21 cellular contexts compared by ENCODE assay signal in genomic region chr3:170643831-170644230, GRCh38. TPM values are rescaled to one million over a fixed set of nuclear protein-coding genes. Genes with fewer than 3 reads are reported as not detected.
"Had no signal": no experiment of that assay in that cellular context is flagged by ENCODE, and none has a peak within 500 bp of the region (broad histone marks: within the 10 kb centered on the region; RNA-seq: fewer than 3 reads in every experiment).

No MANE protein-coding gene starts in this region.

- H3K27me3 ChIP-seq: body of pancreas, colonic mucosa, ovary, testis, upper lobe of left lung had no signal

- H3K4me3 ChIP-seq: body of pancreas, colonic mucosa, mucosa of descending colon, ovary, psoas muscle, smooth muscle cell, testis, upper lobe of left lung had no signal

- H3K4me1 Mint-ChIP-seq: activated naive CD8-positive, alpha-beta T cell treated with anti-CD3 and anti-CD28 coated beads, Interleukin-2, amount 10 ng/mL, durations not matched to agents 7 days and 5 days; naive B cell; stimulated activated naive CD8-positive, alpha-beta T cell treated with anti-CD3 and anti-CD28 coated beads, Interleukin-15, amount 100 ng/mL, for 72 hours; WTC11 had no signal

- ATAC-seq: body of pancreas; mucosa of descending colon; stimulated activated naive CD8-positive, alpha-beta T cell treated with anti-CD3 and anti-CD28 coated beads, Interleukin-15, amount 100 ng/mL, for 72 hours; WTC11 had no signal

- H3K4me3 Mint-ChIP-seq: activated CD4-positive, alpha-beta memory T cell treated with anti-CD3 and anti-CD28 coated beads for 36 hours; activated naive CD8-positive, alpha-beta T cell treated with anti-CD3 and anti-CD28 coated beads, Interleukin-2, amount 10 ng/mL, durations not matched to agents 7 days and 5 days; naive B cell; stimulated activated naive CD8-positive, alpha-beta T cell treated with anti-CD3 and anti-CD28 coated beads, Interleukin-15, amount 100 ng/mL, for 72 hours; WTC11 had no signal

- H3K36me3 ChIP-seq: colonic mucosa, ovary, upper lobe of left lung had no signal

- H3K4me1 ChIP-seq: body of pancreas, colonic mucosa, psoas muscle, upper lobe of left lung had no signal

- H3K9me3 ChIP-seq: body of pancreas, colonic mucosa, mucosa of descending colon, ovary, psoas muscle, testis, upper lobe of left lung had no signal

- DNase-seq: activated CD4-positive, alpha-beta memory T cell treated with anti-CD3 and anti-CD28 coated beads for 36 hours; activated CD4-positive, alpha-beta T cell treated with anti-CD3 and anti-CD28 coated beads for 4 hours; activated naive CD4-positive, alpha-beta T cell; activated naive CD8-positive, alpha-beta T cell treated with anti-CD3 and anti-CD28 coated beads, Interleukin-2, amount 10 ng/mL, durations not matched to agents 7 days and 5 days; activated T-cell treated with anti-CD3 and anti-CD28 coated beads for 4 hours; body of pancreas; central memory CD4-positive, alpha-beta T cell; colonic mucosa; foreskin melanocyte; mesenchymal stem cell; mucosa of descending colon; naive B cell; ovary; stimulated activated CD4-positive, alpha-beta T cell treated with anti-CD3 and anti-CD28 coated beads, Interleukin-4, amount 100 ng/mL, for 1 hour; stimulated activated naive CD8-positive, alpha-beta T cell treated with anti-CD3 and anti-CD28 coated beads, Interleukin-15, amount 100 ng/mL, for 72 hours; testis; upper lobe of left lung had no signal

- H3K27ac ChIP-seq: body of pancreas, colonic mucosa, ovary, psoas muscle, testis, upper lobe of left lung had no signal

- H3K36me3 Mint-ChIP-seq: activated CD4-positive, alpha-beta memory T cell treated with anti-CD3 and anti-CD28 coated beads for 36 hours; activated naive CD8-positive, alpha-beta T cell treated with anti-CD3 and anti-CD28 coated beads, Interleukin-2, amount 10 ng/mL, durations not matched to agents 7 days and 5 days; WTC11 had no signal

- H3K27me3 Mint-ChIP-seq: activated CD4-positive, alpha-beta memory T cell treated with anti-CD3 and anti-CD28 coated beads for 36 hours; stimulated activated naive CD8-positive, alpha-beta T cell treated with anti-CD3 and anti-CD28 coated beads, Interleukin-15, amount 100 ng/mL, for 72 hours had no signal

- H3K27ac Mint-ChIP-seq: activated CD4-positive, alpha-beta memory T cell treated with anti-CD3 and anti-CD28 coated beads for 36 hours; activated naive CD8-positive, alpha-beta T cell treated with anti-CD3 and anti-CD28 coated beads, Interleukin-2, amount 10 ng/mL, durations not matched to agents 7 days and 5 days; naive B cell; stimulated activated naive CD8-positive, alpha-beta T cell treated with anti-CD3 and anti-CD28 coated beads, Interleukin-15, amount 100 ng/mL, for 72 hours; WTC11 had no signal

RNA-seq across cellular contexts. Expression of gene SLC7A14, which starts 58.0 kb away (rescaled TPM):
- polyA plus RNA-seq: keratinocyte, smooth muscle cell had no signal
